In genomic region chr14:67570453-67570852, GRCh38 we compare ENCODE assay signal across 17 cellular contexts. TPM values are rescaled to one million over a fixed set of nuclear protein-coding genes. Genes with fewer than 3 reads are reported as not detected.
DNase-seq lines count a peak whose midpoint lies in the region; ATAC-seq and TF ChIP-seq lines count a peak whose summit lies in the region.
"Had no signal": no experiment of that assay in that cellular context is flagged by ENCODE, and none has a peak within 500 bp of the region (broad histone marks: within the 10 kb centered on the region; RNA-seq: fewer than 3 reads in every experiment).

No MANE protein-coding gene starts in this region.

- H3K36me3 Mint-ChIP-seq in T-cell: no peaks in the 10 kb centered on the region
- H3K36me3 Mint-ChIP-seq: CD14-positive monocyte; CD4-positive, alpha-beta memory T cell had no signal

- H3K9me3 Mint-ChIP-seq in T-cell: no peaks in the 10 kb centered on the region
- H3K9me3 Mint-ChIP-seq: CD14-positive monocyte; CD4-positive, alpha-beta memory T cell; HFFc6 had no signal

- intact Hi-C loops in dorsolateral prefrontal cortex (cut with DNase I): loop anchor here in 1 of 2 donors (2.0 to 5.0 kb wide), 2 partner anchors 44 to 143 kb away; no protein-coding TSS in a partner anchor

- ATAC-seq in T-cell (replicated peaks in 1 of 4): no peak

- no peak overlapping the region for H3K4me3 Mint-ChIP-seq in T-cell
- H3K4me3 Mint-ChIP-seq: CD14-positive monocyte; CD4-positive, alpha-beta memory T cell; HFFc6 had no signal

- POLR2A ChIA-PET in T-cell (lab: Charles Lee): no interaction called here

- no peak for TF ChIP-seq CTCF in dorsolateral prefrontal cortex (IDR thresholded peaks at IDR 0.05 in 54 of 56, conservative IDR thresholded peaks at IDR 0.05 in 2 of 56; ENCODE audit: low read depth in 1 of 56, partially characterized antibody in 56 of 56)

- peaks cover 0 to 6% (median 0%) of the 10 kb centered on the region in 3 donors for H3K4me1 Mint-ChIP-seq in T-cell

- peak overlapping the region in 50 of 59 donors; percentile 2 to 90 (median 71) for H3K27ac ChIP-seq in dorsolateral prefrontal cortex
- peak overlapping the region; percentile 25 for H3K27ac ChIP-seq in temporal lobe (ENCODE audit: low read depth, low read length)
- H3K27ac ChIP-seq: BLaER1 had no signal

- no peaks in the 10 kb centered on the region for H3K27me3 ChIP-seq in dorsolateral prefrontal cortex
- H3K27me3 ChIP-seq: BLaER1 had no signal

- peaks cover 5 to 8% of the 10 kb centered on the region in 2 donors for H3K27me3 Mint-ChIP-seq in T-cell

- no peak overlapping the region for H3K27ac Mint-ChIP-seq in T-cell
- H3K27ac Mint-ChIP-seq: CD14-positive monocyte, HFFc6 had no signal

- CTCF ChIA-PET in T-cell (lab: Charles Lee): interaction anchor here (0.5 to 4.5 kb wide), 6 partner anchors 39 to 157 kb away, joined by 3 to 67 read pairs (median 10); no protein-coding TSS in a partner anchor

- peak; percentile 90 for DNase-seq in COLO829 (ENCODE audit: low spot score)
- peak; percentile 21 for DNase-seq in NCI-H526 treated with DMSO at 0.1 percent for 48 hours (lab: John Stamatoyannopoulos, UW)
- peak in 1 of 10 donors; percentile 31 for DNase-seq in dorsolateral prefrontal cortex
- no peak for DNase-seq in T-cell
- DNase-seq in NCI-H1930 (lab: John Stamatoyannopoulos, UW): no peak
- no peak for DNase-seq in NCI-H510A (lab: John Stamatoyannopoulos, UW)
- DNase-seq: 8988T; Calu3; CD4-positive, alpha-beta memory T cell; DMS79 treated with DMSO at 0.1 percent for 48 hours; GF-D8; GOT3; H7; HFFc6 had no signal

- H3K4me3 ChIP-seq in dorsolateral prefrontal cortex: no peak overlapping the region
- H3K4me3 ChIP-seq: BLaER1 had no signal

RNA-seq across cellular contexts. Expression of gene PIGH, which starts 29.6 kb away (rescaled TPM):
- 10 to 100 TPM; 19.8 to 43.6 (median 29.0) TPM for total RNA-seq in dorsolateral prefrontal cortex
- total RNA-seq in temporal lobe: 22.1 TPM
- 10 to 100 TPM; 28.7 to 46.8 (median 35.1) TPM for total RNA-seq in T-cell

RNA-seq across cellular contexts. Expression of gene PLEKHH1, which starts 37.4 kb away (rescaled TPM):
- total RNA-seq in dorsolateral prefrontal cortex: 100 to 1,000 TPM in 105 of 120 experiments, 10 to 100 TPM in 15; 42.5 to 965 (median 248) TPM
- total RNA-seq in temporal lobe: 6.9 TPM
- 1 to 10 TPM in 1 of 5 donors, under 1 TPM in 4; 0.20 to 1.0 (median 0.58) TPM for total RNA-seq in T-cell

RNA-seq across cellular contexts. Expression of gene ARG2, which starts 49.3 kb away (rescaled TPM):
- 10 to 100 TPM in 106 of 120 experiments, 1 to 10 TPM in 14; 5.2 to 42.6 (median 14.9) TPM for total RNA-seq in dorsolateral prefrontal cortex
- total RNA-seq in temporal lobe: 40.1 TPM
- total RNA-seq in T-cell: 1 to 10 TPM in 3 of 5 donors, under 1 TPM in 2; 0.62 to 2.6 (median 1.1) TPM

Comparison
In these comparisons a context has a peak if more than half of its experiments do, and no peak if none do; other contexts are left out.
1. DNase-seq: peak in COLO829 (single experiment) and NCI-H526 treated with DMSO at 0.1 percent for 48 hours (single experiment); none in T-cell (0 of 34), NCI-H1930 (0 of 2) and NCI-H510A (single experiment).